8 cellular contexts compared by ENCODE assay signal in the genomic region with DNA sequence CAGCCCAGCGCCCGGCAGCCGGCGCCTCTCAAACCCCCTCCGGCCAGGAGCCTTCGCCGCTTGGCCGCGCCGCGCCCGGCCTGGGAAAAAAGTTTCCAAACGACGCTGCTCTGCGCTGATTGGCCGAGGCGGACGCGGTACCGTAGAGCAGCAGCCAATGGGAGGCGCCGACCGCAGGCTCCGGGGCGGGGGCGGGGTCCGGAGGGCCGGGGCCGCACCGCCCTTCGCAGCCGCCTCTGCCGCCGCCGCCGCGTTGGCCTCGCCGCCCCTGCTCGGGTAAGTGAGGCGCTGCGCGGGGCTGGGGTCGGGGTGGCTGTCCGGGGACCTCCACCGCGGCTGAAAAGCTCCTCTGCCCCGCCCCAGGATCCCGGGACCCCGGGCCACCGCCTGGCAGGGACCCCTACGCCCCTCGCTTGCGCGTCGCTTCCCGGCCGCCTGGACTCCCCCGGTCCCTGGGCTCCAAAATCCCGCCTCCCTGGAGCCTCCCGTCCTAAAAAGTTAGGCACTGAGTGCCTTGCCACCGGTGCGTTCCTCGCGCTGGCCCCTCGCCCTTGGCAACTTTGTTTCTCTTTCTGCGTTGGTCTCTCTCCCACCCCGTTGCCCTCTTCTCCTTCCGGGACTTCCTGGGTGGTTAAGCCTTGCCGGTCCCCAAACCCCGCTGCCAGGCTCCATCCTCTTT. TPM values are rescaled to one million over a fixed set of nuclear protein-coding genes. Genes with fewer than 3 reads are reported as not detected.
DNase-seq lines count a peak whose midpoint lies in the region; ATAC-seq and TF ChIP-seq lines count a peak whose summit lies in the region.

NDE1 (plus strand) TSS at position 227 of the 679 bp plus-strand sequence. CDS start 14,534 bp downstream, outside the sequence.

- peaks cover 38% of the 10 kb centered on the region for H3K36me3 Mint-ChIP-seq in activated B cell treated with CpG ODN at 0.5 μM for 24 hours (ENCODE audit: low read depth)

- ATAC-seq in GM18861 (IDR thresholded peaks at IDR 0.05; ENCODE audit: unreplicated experiment) = peak; percentile 74
- peak; percentile 75 for ATAC-seq in HG03066 (IDR thresholded peaks at IDR 0.05; ENCODE audit: low read depth, unreplicated experiment)
- ATAC-seq in activated B cell treated with CpG ODN at 0.5 μM for 24 hours (ENCODE audit: low read depth) = peak; percentile 94

- CTCF ChIA-PET in activated B cell treated with CpG ODN at 0.5 μM for 24 hours (lab: Charles Lee) = interaction anchor here (1.2 kb wide), 1 partner anchor 8 kb away, joined by 4 read pairs; the partner anchor contains the start of gene MARF1

- peaks cover 59% of the 10 kb centered on the region for H3K4me1 Mint-ChIP-seq in activated B cell treated with CpG ODN at 0.5 μM for 24 hours

- H3K4me3 Mint-ChIP-seq in activated B cell treated with CpG ODN at 0.5 μM for 24 hours = peak within 1 kb of the TSS; percentile 98

- in situ Hi-C loops in ACHN (cut with HindIII; ENCODE audit: low pct_ligation_motif_present, low pct_unique_long_range_greater_than_20kb, low sequenced_read_pairs) = no loop called here

- POLR2A ChIA-PET in activated B cell treated with CpG ODN at 0.5 μM for 24 hours (lab: Charles Lee) = interaction anchor here (0.9 to 4.1 kb wide), 6 partner anchors 8 to 60 kb away, joined by 3 to 52 read pairs (median 9); partner anchors contain the start of gene MARF1

- no peaks in the 10 kb centered on the region for H3K27me3 Mint-ChIP-seq in activated B cell treated with CpG ODN at 0.5 μM for 24 hours

- TF ChIP-seq CTCF in activated B cell treated with CpG ODN at 0.5 μM for 24 hours (IDR thresholded peaks at IDR 0.05) (no peak), cardiac fibroblast (IDR thresholded peaks at IDR 0.05; ENCODE audit: low read depth, low read length) (no peak)

- no peaks in the 10 kb centered on the region for H3K9me3 Mint-ChIP-seq in activated B cell treated with CpG ODN at 0.5 μM for 24 hours

- intact Hi-C loops in activated B cell treated with CpG ODN at 0.5 μM for 24 hours (cut with micrococcal nuclease) = loop anchor here (2.0 kb wide), 1 partner anchor 59 kb away; no protein-coding TSS in a partner anchor

- H3K27ac Mint-ChIP-seq in activated B cell treated with CpG ODN at 0.5 μM for 24 hours = peak within 1 kb of the TSS; percentile 97

- H3K4me3 ChIP-seq in cardiac fibroblast (replicated peaks in 1 of 2; ENCODE audit: low read depth in 2 of 2, low read length in 2 of 2) = peak within 1 kb of the TSS; percentile 88 to 94

- peak; percentile 96 for DNase-seq in ACHN
- peak; percentile 77 for DNase-seq in NCI-H2227 treated with DMSO at 0.1 percent for 48 hours (lab: John Stamatoyannopoulos, UW)
- DNase-seq in activated B cell treated with CpG ODN at 0.5 μM for 24 hours = peak; percentile 76
- peak; percentile 86 to 91 for DNase-seq in cardiac fibroblast (ENCODE audit: low read depth in 2 of 2)
- peak; percentile 86 for DNase-seq in inferior parietal cortex (ENCODE audit: extremely low spot score)
- peak; percentile 67 for DNase-seq in smooth muscle cell of the brain vasculature (ENCODE audit: low read depth, low spot score)

RNA-seq across cellular contexts. Expression of gene NDE1, which starts in this region (rescaled TPM):
- 140 and 163 TPM in 2 replicates for total RNA-seq in activated B cell treated with CpG ODN at 0.5 μM for 24 hours

Comparison
In these comparisons a context has a peak if more than half of its experiments do, and no peak if none do; other contexts are left out.
1. Peak in every context shown above with its lines: DNase-seq, ATAC-seq and H3K4me3 ChIP-seq.